27 cellular contexts compared by ENCODE assay signal in the genomic region with DNA sequence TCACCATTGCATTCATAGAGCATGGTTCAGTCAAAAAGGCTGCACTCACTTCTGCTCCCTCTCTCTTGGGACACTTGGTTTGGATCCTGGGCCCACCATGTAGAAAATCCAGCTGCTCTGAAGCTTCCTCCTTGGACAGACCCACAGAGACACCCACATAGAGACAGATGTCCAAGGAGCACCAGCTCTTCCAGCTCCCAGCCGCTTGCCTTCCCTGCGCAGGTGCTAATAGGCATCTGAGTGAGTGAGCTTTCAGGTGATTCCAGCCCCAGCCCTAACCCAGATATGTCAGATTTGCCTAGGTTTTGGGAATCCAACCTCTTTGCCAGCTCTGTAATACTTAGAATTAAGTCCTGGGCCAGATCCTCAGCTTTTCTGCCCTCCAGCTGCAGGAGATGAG. TPM values are rescaled to one million over a fixed set of nuclear protein-coding genes. Genes with fewer than 3 reads are reported as not detected.
"Had no signal": no experiment of that assay in that cellular context is flagged by ENCODE, and none has a peak within 500 bp of the region (broad histone marks: within the 10 kb centered on the region; RNA-seq: fewer than 3 reads in every experiment).

No MANE protein-coding gene starts in this region.

- H3K36me3 ChIP-seq: adrenal gland, Peyer's patch, SJCRH30 had no signal

- H3K9me3 Mint-ChIP-seq: activated CD4-positive, alpha-beta memory T cell treated with anti-CD3 and anti-CD28 coated beads, Interleukin-2, amount 10 ng/mL, durations not matched to agents 7 days and 5 days; activated naive CD8-positive, alpha-beta T cell treated with anti-CD3 and anti-CD28 coated beads, Interleukin-2, amount 10 ng/mL, durations not matched to agents 7 days and 5 days; activated T-helper 17 cell treated with anti-CD3 and anti-CD28 coated beads, Interleukin-2, amount 50 U/mL, for 72 hours had no signal

- H3K36me3 Mint-ChIP-seq: activated naive CD8-positive, alpha-beta T cell treated with anti-CD3 and anti-CD28 coated beads, Interleukin-2, amount 10 ng/mL, durations not matched to agents 7 days and 5 days had no signal

- ATAC-seq: activated CD4-positive, alpha-beta T cell treated with anti-CD3 and anti-CD28 coated beads for 36 hours; activated T-helper 17 cell treated with anti-CD3 and anti-CD28 coated beads, Interleukin-2, amount 50 U/mL, for 72 hours had no signal

- H3K9ac ChIP-seq: SK-N-SH had no signal

- DNase-seq: activated CD4-positive, alpha-beta memory T cell treated with anti-CD3 and anti-CD28 coated beads, Interleukin-2, amount 10 ng/mL, durations not matched to agents 7 days and 5 days; activated CD4-positive, alpha-beta T cell treated with anti-CD3 and anti-CD28 coated beads for 36 hours; activated CD4-positive, alpha-beta T cell treated with anti-CD3 and anti-CD28 coated beads, Interleukin-2, amount 50 U/mL, for 1 hour; activated CD4-positive, CD25-positive, alpha-beta regulatory T cell; activated naive CD4-positive, alpha-beta T cell treated with anti-CD3 and anti-CD28 coated beads, Interleukin-2, amount 50 U/mL, for 16 hours; activated naive CD8-positive, alpha-beta T cell treated with anti-CD3 and anti-CD28 coated beads, Interleukin-2, amount 10 ng/mL, durations not matched to agents 7 days and 5 days; activated T-cell treated with anti-CD3 and anti-CD28 coated beads for 4 hours; activated T-cell treated with anti-CD3 and anti-CD28 coated beads, Interleukin-2, amount 50 U/mL, for 48 hours; anterior cingulate cortex; IMR-90; Kasumi-1; KBM-7; NCI-H1048; NCI-H1694; NCI-H2029; NCI-H2107; NCI-H510A treated with DMSO at 0.1 percent for 48 hours; Peyer's patch; SJCRH30; SK-N-SH; T-helper 1 cell had no signal

- H3K4me1 Mint-ChIP-seq: activated CD4-positive, alpha-beta memory T cell treated with anti-CD3 and anti-CD28 coated beads, Interleukin-2, amount 10 ng/mL, durations not matched to agents 7 days and 5 days; activated CD4-positive, alpha-beta T cell treated with anti-CD3 and anti-CD28 coated beads for 36 hours; activated naive CD8-positive, alpha-beta T cell treated with anti-CD3 and anti-CD28 coated beads, Interleukin-2, amount 10 ng/mL, durations not matched to agents 7 days and 5 days; activated T-helper 17 cell treated with anti-CD3 and anti-CD28 coated beads, Interleukin-2, amount 50 U/mL, for 72 hours had no signal

- H3K27ac ChIP-seq: adrenal gland, Peyer's patch, RWPE1, SJCRH30, VCaP had no signal

- H3K27me3 ChIP-seq: adrenal gland, Peyer's patch, SJCRH30 had no signal

- H3K9me3 ChIP-seq: adrenal gland, Peyer's patch, SJCRH30, SK-N-SH had no signal

- H3K27ac Mint-ChIP-seq: activated CD4-positive, alpha-beta memory T cell treated with anti-CD3 and anti-CD28 coated beads, Interleukin-2, amount 10 ng/mL, durations not matched to agents 7 days and 5 days; activated CD4-positive, alpha-beta T cell treated with anti-CD3 and anti-CD28 coated beads for 36 hours; activated naive CD8-positive, alpha-beta T cell treated with anti-CD3 and anti-CD28 coated beads, Interleukin-2, amount 10 ng/mL, durations not matched to agents 7 days and 5 days; activated T-helper 17 cell treated with anti-CD3 and anti-CD28 coated beads, Interleukin-2, amount 50 U/mL, for 72 hours had no signal

- H3K4me2 ChIP-seq: SK-N-SH had no signal

- H3K4me3 Mint-ChIP-seq: activated CD4-positive, alpha-beta memory T cell treated with anti-CD3 and anti-CD28 coated beads, Interleukin-2, amount 10 ng/mL, durations not matched to agents 7 days and 5 days; activated CD4-positive, alpha-beta T cell treated with anti-CD3 and anti-CD28 coated beads for 36 hours; activated naive CD8-positive, alpha-beta T cell treated with anti-CD3 and anti-CD28 coated beads, Interleukin-2, amount 10 ng/mL, durations not matched to agents 7 days and 5 days; activated T-helper 17 cell treated with anti-CD3 and anti-CD28 coated beads, Interleukin-2, amount 50 U/mL, for 72 hours had no signal

- H3K4me3 ChIP-seq: adrenal gland, Peyer's patch, SJCRH30 had no signal

- H3K4me1 ChIP-seq: adrenal gland, Peyer's patch had no signal

RNA-seq across cellular contexts. Expression of gene DLK1, which starts 38.6 kb away (rescaled TPM):
- total RNA-seq: activated CD4-positive, alpha-beta memory T cell treated with anti-CD3 and anti-CD28 coated beads, Interleukin-2, amount 10 ng/mL, durations not matched to agents 7 days and 5 days; activated CD4-positive, alpha-beta T cell treated with anti-CD3 and anti-CD28 coated beads for 36 hours; activated CD8-positive, alpha-beta memory T cell treated with anti-CD3 and anti-CD28 coated beads for 36 hours; activated naive CD8-positive, alpha-beta T cell treated with anti-CD3 and anti-CD28 coated beads, Interleukin-2, amount 10 ng/mL, durations not matched to agents 7 days and 5 days; activated T-helper 17 cell treated with anti-CD3 and anti-CD28 coated beads, Interleukin-2, amount 50 U/mL, for 72 hours; Peyer's patch; T-helper 2 cell treated with Interferon-gamma antibody and Interleukin-4, amounts not matched to agents 100 ng/mL and 5 ng/mL, for 36 hours had no signal
